17 cellular contexts compared by ENCODE assay signal in genomic region chr1:22115281-22115680, GRCh38. TPM values are rescaled to one million over a fixed set of nuclear protein-coding genes. Genes with fewer than 3 reads are reported as not detected.
DNase-seq lines count a peak whose midpoint lies in the region; ATAC-seq, FAIRE-seq and TF ChIP-seq lines count a peak whose summit lies in the region.
"Had no signal": no experiment of that assay in that cellular context is flagged by ENCODE, and none has a peak within 500 bp of the region (broad histone marks: within the 10 kb centered on the region; RNA-seq: fewer than 3 reads in every experiment).

No MANE protein-coding gene starts in this region.

- H3K79me2 ChIP-seq in astrocyte (ENCODE audit: insufficient read depth, low read length), result peaks cover 58% of the 10 kb centered on the region

- H3K9ac ChIP-seq in astrocyte (ENCODE audit: low read length), result peak overlapping the region; percentile 42

- POLR2A ChIA-PET in naive thymus-derived CD4-positive, alpha-beta T cell (lab: Charles Lee), result no interaction called here

- H3K36me3 ChIP-seq in cardiac muscle cell, result no peaks in the 10 kb centered on the region
- peaks cover 2% of the 10 kb centered on the region for H3K36me3 ChIP-seq in astrocyte (ENCODE audit: insufficient read depth, low read length)
- peaks cover 0 to 84% (median 3%) of the 10 kb centered on the region in 3 experiments for H3K36me3 ChIP-seq in naive thymus-derived CD4-positive, alpha-beta T cell (ENCODE audit: control insufficient read depth in 2 of 3, insufficient read depth in 3 of 3, low read length in 3 of 3)

- no peak for ATAC-seq in Right ventricle myocardium inferior
- ATAC-seq in naive thymus-derived CD4-positive, alpha-beta T cell, result no peak
- no peak for ATAC-seq in GM18520 (IDR thresholded peaks at IDR 0.05; ENCODE audit: unreplicated experiment)
- no peak for ATAC-seq in GM19467 (IDR thresholded peaks at IDR 0.05; ENCODE audit: unreplicated experiment)

- DNase-seq in cardiac muscle cell (ENCODE audit: low read depth in 1 of 2, low spot score in 1 of 2) (no peak), Right ventricle myocardium inferior (ENCODE audit: missing footprints) (no peak), astrocyte (ENCODE audit: low read depth) (no peak), type B pancreatic cell (ENCODE audit: extremely low spot score, unreplicated experiment) (no peak), MV-4-11 (lab: John Stamatoyannopoulos, UW) (no peak)
- no peak for DNase-seq in naive thymus-derived CD4-positive, alpha-beta T cell
- DNase-seq: AML-193; effector CD4-positive, alpha-beta T cell; GOT3; NCI-H345; psoas muscle; WERI-Rb-1 had no signal

- H3K9me3 Mint-ChIP-seq in astrocyte (ENCODE audit: unreplicated experiment) (no peaks in the 10 kb centered on the region), type B pancreatic cell (no peaks in the 10 kb centered on the region)
- no peaks in the 10 kb centered on the region for H3K9me3 Mint-ChIP-seq in naive thymus-derived CD4-positive, alpha-beta T cell

- no peak for FAIRE-seq in astrocyte (lab: Jason Lieb, UNC)

- no peaks in the 10 kb centered on the region for H3K27me3 Mint-ChIP-seq in astrocyte (ENCODE audit: low read depth, unreplicated experiment)
- H3K27me3 Mint-ChIP-seq in naive thymus-derived CD4-positive, alpha-beta T cell, result no peaks in the 10 kb centered on the region
- H3K27me3 Mint-ChIP-seq in type B pancreatic cell, result no peaks in the 10 kb centered on the region

- intact Hi-C loops in Right ventricle myocardium inferior (cut with DNase I), result no loop called here
- intact Hi-C loops in naive thymus-derived CD4-positive, alpha-beta T cell (cut with micrococcal nuclease), result no loop called here

- H3K9me3 ChIP-seq in cardiac muscle cell (ENCODE audit: low read depth) (no peaks in the 10 kb centered on the region), astrocyte (ENCODE audit: insufficient read depth, low read depth, low read length) (no peaks in the 10 kb centered on the region)
- no peaks in the 10 kb centered on the region for H3K9me3 ChIP-seq in naive thymus-derived CD4-positive, alpha-beta T cell (ENCODE audit: control insufficient read depth in 2 of 3, low read length in 3 of 3)
- H3K9me3 ChIP-seq: psoas muscle, suprapubic skin had no signal

- H3K27me3 ChIP-seq in cardiac muscle cell (no peaks in the 10 kb centered on the region), astrocyte (ENCODE audit: insufficient read depth, low read length) (no peaks in the 10 kb centered on the region)
- H3K27me3 ChIP-seq in naive thymus-derived CD4-positive, alpha-beta T cell (ENCODE audit: control insufficient read depth in 2 of 2, insufficient read depth in 2 of 2, low read length in 2 of 2), result no peaks in the 10 kb centered on the region
- H3K27me3 ChIP-seq: suprapubic skin had no signal

- H3K4me1 ChIP-seq in cardiac muscle cell (ENCODE audit: low read depth) (peaks cover 26% of the 10 kb centered on the region), astrocyte (ENCODE audit: insufficient read depth, low read length) (peaks cover 33% of the 10 kb centered on the region)
- H3K4me1 ChIP-seq in naive thymus-derived CD4-positive, alpha-beta T cell (ENCODE audit: control insufficient read depth in 2 of 2, insufficient read depth in 2 of 2, low read length in 2 of 2), result no peaks in the 10 kb centered on the region
- H3K4me1 ChIP-seq: psoas muscle had no signal

- CTCF ChIA-PET in naive thymus-derived CD4-positive, alpha-beta T cell (lab: Charles Lee), result interaction anchor here (1.3 kb wide), 1 partner anchor 10 kb away, joined by 6 read pairs; no protein-coding TSS in a partner anchor

- H3K36me3 Mint-ChIP-seq in astrocyte (ENCODE audit: low read depth, unreplicated experiment) (peaks cover 14% of the 10 kb centered on the region), type B pancreatic cell (peaks cover 16% of the 10 kb centered on the region)
- peaks cover 0 to 35% (median 10%) of the 10 kb centered on the region in 5 donors for H3K36me3 Mint-ChIP-seq in naive thymus-derived CD4-positive, alpha-beta T cell

- H3K27ac Mint-ChIP-seq in astrocyte (ENCODE audit: unreplicated experiment) (peak overlapping the region; percentile 59), type B pancreatic cell (peak overlapping the region; percentile 44)
- H3K27ac Mint-ChIP-seq in naive thymus-derived CD4-positive, alpha-beta T cell, result peak overlapping the region in 8 of 9 donors; percentile 32 to 89 (median 79)

- H3K4me3 Mint-ChIP-seq in astrocyte (ENCODE audit: unreplicated experiment), result peak overlapping the region; percentile 42
- H3K4me3 Mint-ChIP-seq in naive thymus-derived CD4-positive, alpha-beta T cell, result no peak overlapping the region
- H3K4me3 Mint-ChIP-seq in type B pancreatic cell, result peak overlapping the region; percentile 17

- H4K20me1 ChIP-seq in astrocyte (ENCODE audit: insufficient read depth, low read length), result peaks cover 98% of the 10 kb centered on the region

- H2AFZ ChIP-seq in astrocyte (ENCODE audit: low read depth, low read length), result no peak overlapping the region

- H3K27ac ChIP-seq in cardiac muscle cell (peak overlapping the region; percentile 77), astrocyte (ENCODE audit: low read depth, low read length) (no peak overlapping the region)
- no peak overlapping the region for H3K27ac ChIP-seq in naive thymus-derived CD4-positive, alpha-beta T cell (ENCODE audit: low read depth, low read length)
- H3K27ac ChIP-seq: psoas muscle, SK-N-MC, suprapubic skin, WERI-Rb-1 had no signal

- H3K4me1 Mint-ChIP-seq in astrocyte (ENCODE audit: low read depth, unreplicated experiment) (peaks cover 64% of the 10 kb centered on the region), type B pancreatic cell (ENCODE audit: unreplicated experiment) (peaks cover 58% of the 10 kb centered on the region)
- H3K4me1 Mint-ChIP-seq in naive thymus-derived CD4-positive, alpha-beta T cell, result peaks cover 22 to 44% (median 39%) of the 10 kb centered on the region in 7 donors

- peak overlapping the region; percentile 70 for H3K4me2 ChIP-seq in astrocyte (ENCODE audit: low read length)

- H3K4me3 ChIP-seq in cardiac muscle cell (no peak overlapping the region), astrocyte (ENCODE audit: insufficient read depth, low read depth, low read length) (no peak overlapping the region)
- no peak overlapping the region for H3K4me3 ChIP-seq in naive thymus-derived CD4-positive, alpha-beta T cell (ENCODE audit: low read length)
- H3K4me3 ChIP-seq: psoas muscle, SK-N-MC, suprapubic skin had no signal

- TF ChIP-seq CTCF in cardiac muscle cell (IDR thresholded peaks at IDR 0.05; ENCODE audit: low read depth, low read length), result no peak
- no peak for TF ChIP-seq CTCF in astrocyte (IDR thresholded peaks at IDR 0.05; ENCODE audit: insufficient read depth, low read depth, low read length)
- TF ChIP-seq CTCF in type B pancreatic cell (conservative IDR thresholded peaks at IDR 0.05), result no peak

RNA-seq across cellular contexts. Expression of gene WNT4, which starts 27.6 kb away (rescaled TPM):
- total RNA-seq in cardiac muscle cell (0.04 TPM in 1 of 2 replicates, not detected in the other), Right ventricle myocardium inferior (not detected), astrocyte (0.91 and 1.2 TPM in 2 replicates), type B pancreatic cell (ENCODE audit: low replicate concordance) (9.8 and 26.4 TPM in 2 replicates)
- polyA plus RNA-seq in cardiac muscle cell, result 0.36 TPM in 1 of 2 replicates, not detected in the other
- total RNA-seq in naive thymus-derived CD4-positive, alpha-beta T cell, result not detected
- polyA plus RNA-seq in naive thymus-derived CD4-positive, alpha-beta T cell, result under 1 TPM in 1 of 2 donors, not detected in 1; 0.05 TPM
- total RNA-seq: IMR-90 had no signal
- polyA plus RNA-seq: IMR-90 had no signal

Comparison
In these comparisons a context has a peak if more than half of its experiments do, and no peak if none do; other contexts are left out.
1. H3K4me3 Mint-ChIP-seq: peak in astrocyte (single experiment) and type B pancreatic cell (single experiment); none in naive thymus-derived CD4-positive, alpha-beta T cell (0 of 10).
2. Peak in every context shown above with its lines, with median percentiles within 50 percentile points of each other: H3K27ac Mint-ChIP-seq.